Comparison of ENCODE assay signal across 6 cellular contexts in genomic region chr1:154556422-154556821, GRCh38. TPM values are rescaled to one million over a fixed set of nuclear protein-coding genes. Genes with fewer than 3 reads are reported as not detected.
DNase-seq lines count a peak whose midpoint lies in the region; FAIRE-seq and TF ChIP-seq lines count a peak whose summit lies in the region.

No MANE protein-coding gene starts in this region.

- H3K9me3 ChIP-seq in SK-N-MC (ENCODE audit: low read depth, low read length): no peaks in the 10 kb centered on the region
- no peaks in the 10 kb centered on the region for H3K9me3 ChIP-seq in keratinocyte (ENCODE audit: control insufficient read depth, low read depth, low read length)

- dilution Hi-C loops in keratinocyte (cut with MboI; ENCODE audit: extremely low pct_ligation_motif_present, low sequenced_read_pairs): no loop called here

- 0 out of 2 replicates have a peak overlapping the region, but pooled peaks have one; percentile 25 for H3K27ac ChIP-seq in SK-N-MC
- H3K27ac ChIP-seq in keratinocyte (ENCODE audit: control insufficient read depth, insufficient read depth, low read length): no peak overlapping the region

- H3K9ac ChIP-seq in SK-N-MC (ENCODE audit: insufficient read length) (peak overlapping the region; percentile 91), keratinocyte (ENCODE audit: control insufficient read depth, extremely low read depth, insufficient read depth, low read length) (peak overlapping the region; percentile 82)

- no peak overlapping the region for H2AFZ ChIP-seq in keratinocyte (ENCODE audit: control insufficient read depth, low read length)

- H4K20me1 ChIP-seq in keratinocyte (ENCODE audit: control insufficient read depth, extremely low read depth, insufficient read depth, low read length): peaks cover 2% of the 10 kb centered on the region

- TF ChIP-seq CTCF in keratinocyte (optimal IDR thresholded peaks at IDR 0.05 in 1 of 3, IDR thresholded peaks at IDR 0.05 in 1 of 3, conservative IDR thresholded peaks at IDR 0.05 in 1 of 3; ENCODE audit: extremely low read depth in 1 of 3, insufficient read depth in 2 of 3, low read length in 3 of 3) (no peak), GM13977 (IDR thresholded peaks at IDR 0.05; ENCODE audit: extremely low read depth, insufficient read depth, missing control alignments) (no peak)

- H3K4me1 ChIP-seq in keratinocyte (ENCODE audit: control insufficient read depth, extremely low read depth, insufficient read depth, low read length): peaks cover 23% of the 10 kb centered on the region

- H3K36me3 ChIP-seq in SK-N-MC (ENCODE audit: insufficient read depth, low read length) (peaks cover 44% of the 10 kb centered on the region), keratinocyte (ENCODE audit: control insufficient read depth in 2 of 2, extremely low read depth in 1 of 2, insufficient read depth in 2 of 2, low read length in 2 of 2) (peaks cover 27 to 42% of the 10 kb centered on the region in 2 experiments)

- in situ Hi-C loops in GM13977 (cut with MboI; ENCODE audit: low pct_unique_long_range_greater_than_20kb, low sequenced_read_pairs, unreplicated experiment): loop anchor here (25.0 kb wide), 1 partner anchor 331 kb away; no protein-coding TSS in a partner anchor

- no peaks in the 10 kb centered on the region for H3K27me3 ChIP-seq in keratinocyte (ENCODE audit: control insufficient read depth, extremely low read depth, insufficient read depth, low read length)

- FAIRE-seq in keratinocyte (lab: Jason Lieb, UNC): no peak

- DNase-seq in AG08396 (ENCODE audit: low spot score): peak; percentile 67
- DNase-seq in SK-N-MC (ENCODE audit: low read depth, low spot score): no peak
- no peak for DNase-seq in keratinocyte (ENCODE audit: low read depth, low spot score)
- no peak for DNase-seq in stimulated activated CD4-positive, alpha-beta T cell treated with anti-CD3 and anti-CD28 coated beads, Interleukin-4, amount 100 ng/mL, for 1 hour
- no peak for DNase-seq in NCI-H774 (lab: John Stamatoyannopoulos, UW)
- no peak for DNase-seq in GM13977 (ENCODE audit: low spot score)

- H3K4me2 ChIP-seq in keratinocyte (ENCODE audit: control insufficient read depth, extremely low read depth, insufficient read depth, low read depth, low read length): peak overlapping the region; percentile 83

- peak overlapping the region; percentile 92 for H3K4me3 ChIP-seq in SK-N-MC
- H3K4me3 ChIP-seq in keratinocyte (ENCODE audit: control insufficient read depth in 2 of 3, extremely low read depth in 1 of 3, insufficient read depth in 2 of 3, low read depth in 1 of 3, low read length in 3 of 3): peak overlapping the region; percentile 47 to 80 (median 61)

- peaks cover 28% of the 10 kb centered on the region for H3K79me2 ChIP-seq in keratinocyte (ENCODE audit: control insufficient read depth, insufficient read depth, low read length)

- no peaks in the 10 kb centered on the region for H3K9me1 ChIP-seq in keratinocyte (ENCODE audit: control insufficient read depth, extremely low read depth, insufficient read depth, low read length)

RNA-seq across cellular contexts. Expression of gene UBE2Q1, which starts 2.0 kb away (rescaled TPM):
- polyA plus RNA-seq in keratinocyte: 13.0 to 17.6 TPM (median 17.2 TPM) in 3 replicates
- 85.7 TPM for polyA plus RNA-seq in keratinocyte (2011; ENCODE audit: low read depth)
- polyA plus RNA-seq in keratinocyte (2011; cell fraction: cytosol; rRNA removed): 17.2 and 19.0 TPM in 2 replicates
- polyA plus RNA-seq in keratinocyte (2011; cell fraction: nucleus; rRNA removed): 17.2 and 19.2 TPM in 2 replicates
- polyA plus RNA-seq in keratinocyte (2012; ENCODE audit: low replicate concordance): 34.7 and 47.8 TPM in 2 replicates
- 6.9 to 8.9 TPM (median 7.0 TPM) in 3 replicates for polyA minus RNA-seq in keratinocyte
- 20.3 TPM for polyA minus RNA-seq in keratinocyte (2011; cell fraction: cytosol; rRNA and poly(A)+ RNA removed)
- 5.2 and 8.4 TPM in 2 replicates for polyA minus RNA-seq in keratinocyte (2011; cell fraction: nucleus; rRNA and poly(A)+ RNA removed)

RNA-seq across cellular contexts. Expression of gene CHRNB2, which starts 11.2 kb away (rescaled TPM):
- polyA plus RNA-seq in keratinocyte: 0.06 to 0.09 TPM (median 0.08 TPM) in 3 replicates
- not detected for polyA plus RNA-seq in keratinocyte (2011; ENCODE audit: low read depth)
- polyA plus RNA-seq in keratinocyte (2011; cell fraction: cytosol; rRNA removed): 0.04 and 0.08 TPM in 2 replicates
- 0.23 and 0.28 TPM in 2 replicates for polyA plus RNA-seq in keratinocyte (2011; cell fraction: nucleus; rRNA removed)
- 0.03 and 0.09 TPM in 2 replicates for polyA plus RNA-seq in keratinocyte (2012; ENCODE audit: low replicate concordance)
- 0.45 to 0.59 TPM in 2 of 3 replicates, not detected in the other for polyA minus RNA-seq in keratinocyte
- polyA minus RNA-seq in keratinocyte (2011; cell fraction: cytosol; rRNA and poly(A)+ RNA removed): not detected
- polyA minus RNA-seq in keratinocyte (2011; cell fraction: nucleus; rRNA and poly(A)+ RNA removed): 0.23 TPM in 1 of 2 replicates, not detected in the other

RNA-seq across cellular contexts. Expression of gene ADAR, which starts 51.6 kb away (rescaled TPM):
- 137 to 174 TPM (median 148 TPM) in 3 replicates for polyA plus RNA-seq in keratinocyte
- polyA plus RNA-seq in keratinocyte (2011; ENCODE audit: low read depth): 21.6 TPM
- polyA plus RNA-seq in keratinocyte (2011; cell fraction: cytosol; rRNA removed): 95.4 and 154 TPM in 2 replicates
- 198 and 206 TPM in 2 replicates for polyA plus RNA-seq in keratinocyte (2011; cell fraction: nucleus; rRNA removed)
- 30.3 and 99.9 TPM in 2 replicates for polyA plus RNA-seq in keratinocyte (2012; ENCODE audit: low replicate concordance)
- 204 to 283 TPM (median 274 TPM) in 3 replicates for polyA minus RNA-seq in keratinocyte
- 106 TPM for polyA minus RNA-seq in keratinocyte (2011; cell fraction: cytosol; rRNA and poly(A)+ RNA removed)
- polyA minus RNA-seq in keratinocyte (2011; cell fraction: nucleus; rRNA and poly(A)+ RNA removed): 160 and 234 TPM in 2 replicates

RNA-seq across cellular contexts. Expression of gene SHE, which starts 54.2 kb away (rescaled TPM):
- 0.01 to 0.02 TPM (median 0.01 TPM) in 3 replicates for polyA plus RNA-seq in keratinocyte
- not detected for polyA plus RNA-seq in keratinocyte (2011; ENCODE audit: low read depth)
- 0.01 TPM in 1 of 2 replicates, not detected in the other for polyA plus RNA-seq in keratinocyte (2011; cell fraction: cytosol; rRNA removed)
- 0.03 TPM in 1 of 2 replicates, not detected in the other for polyA plus RNA-seq in keratinocyte (2011; cell fraction: nucleus; rRNA removed)
- 0.25 TPM in 1 of 2 replicates, not detected in the other for polyA plus RNA-seq in keratinocyte (2012; ENCODE audit: low replicate concordance)
- not detected in 3 replicates for polyA minus RNA-seq in keratinocyte
- polyA minus RNA-seq in keratinocyte (2011; cell fraction: cytosol; rRNA and poly(A)+ RNA removed): not detected
- 0.11 TPM in 1 of 2 replicates, not detected in the other for polyA minus RNA-seq in keratinocyte (2011; cell fraction: nucleus; rRNA and poly(A)+ RNA removed)

RNA-seq across cellular contexts. Expression of gene TDRD10, which starts 54.4 kb away (rescaled TPM):
- polyA plus RNA-seq in keratinocyte: not detected in 3 replicates
- not detected for polyA plus RNA-seq in keratinocyte (2011; ENCODE audit: low read depth)
- polyA plus RNA-seq in keratinocyte (2011; cell fraction: cytosol; rRNA removed): not detected in 2 replicates
- polyA plus RNA-seq in keratinocyte (2011; cell fraction: nucleus; rRNA removed): not detected in 2 replicates
- not detected in 2 replicates for polyA plus RNA-seq in keratinocyte (2012; ENCODE audit: low replicate concordance)
- polyA minus RNA-seq in keratinocyte: not detected in 3 replicates
- not detected for polyA minus RNA-seq in keratinocyte (2011; cell fraction: cytosol; rRNA and poly(A)+ RNA removed)
- polyA minus RNA-seq in keratinocyte (2011; cell fraction: nucleus; rRNA and poly(A)+ RNA removed): not detected in 2 replicates
